17 cellular contexts compared by ENCODE assay signal in the genomic region with DNA sequence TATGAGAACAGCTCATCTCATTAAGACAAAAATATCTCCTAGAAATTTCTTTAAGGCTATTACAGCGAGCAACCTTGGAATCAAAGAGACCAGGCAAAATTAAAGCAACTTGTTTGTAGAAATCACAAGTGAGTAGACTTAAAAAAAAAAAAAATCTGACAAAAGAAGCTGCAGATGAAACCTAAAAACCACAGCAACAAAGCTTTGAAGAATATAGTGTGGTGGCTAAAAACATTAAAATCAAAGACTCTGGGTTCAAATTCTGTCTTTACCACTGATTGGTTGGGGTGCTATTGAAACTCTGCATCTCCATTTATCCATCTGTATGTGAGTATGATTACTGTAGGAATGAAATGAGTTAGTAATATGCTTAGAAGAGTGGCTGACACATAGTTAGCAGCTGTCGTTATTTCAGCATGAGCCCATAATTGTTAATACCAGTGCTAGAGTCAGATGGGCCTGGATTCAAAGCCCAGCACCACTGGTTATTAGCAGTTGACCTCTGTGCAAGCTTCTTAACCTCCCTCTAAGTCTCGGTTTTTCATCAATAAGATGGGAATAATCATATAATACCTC.
DNase-seq lines count a peak whose midpoint lies in the region; ATAC-seq and TF ChIP-seq lines count a peak whose summit lies in the region.
"Had no signal": no experiment of that assay in that cellular context is flagged by ENCODE, and none has a peak within 500 bp of the region (broad histone marks: within the 10 kb centered on the region; RNA-seq: fewer than 3 reads in every experiment).

No MANE protein-coding gene starts in this region.

- peaks cover 3% of the 10 kb centered on the region for H3K9me3 Mint-ChIP-seq in activated CD8-positive, alpha-beta T cell treated with anti-CD3 and anti-CD28 coated beads for 36 hours
- H3K9me3 Mint-ChIP-seq in activated CD8-positive, alpha-beta T cell treated with anti-CD3 and anti-CD28 coated beads, Interleukin-2, amount 10 ng/mL, durations not matched to agents 7 days and 5 days (ENCODE audit: insufficient read depth): no peaks in the 10 kb centered on the region
- no peaks in the 10 kb centered on the region for H3K9me3 Mint-ChIP-seq in T-cell
- H3K9me3 Mint-ChIP-seq in stimulated activated naive CD8-positive, alpha-beta T cell treated with anti-CD3 and anti-CD28 coated beads, Interleukin-15, amount 100 ng/mL, for 72 hours: no peaks in the 10 kb centered on the region
- no peaks in the 10 kb centered on the region for H3K9me3 Mint-ChIP-seq in WTC11

- H3K36me3 Mint-ChIP-seq in activated CD8-positive, alpha-beta T cell treated with anti-CD3 and anti-CD28 coated beads for 36 hours (ENCODE audit: low read depth): peaks cover 2% of the 10 kb centered on the region
- no peaks in the 10 kb centered on the region for H3K36me3 Mint-ChIP-seq in activated CD8-positive, alpha-beta T cell treated with anti-CD3 and anti-CD28 coated beads, Interleukin-2, amount 10 ng/mL, durations not matched to agents 7 days and 5 days (ENCODE audit: low read depth)
- no peaks in the 10 kb centered on the region for H3K36me3 Mint-ChIP-seq in T-cell
- no peaks in the 10 kb centered on the region for H3K36me3 Mint-ChIP-seq in WTC11

- CTCF ChIA-PET in activated CD8-positive, alpha-beta T cell treated with anti-CD3 and anti-CD28 coated beads for 36 hours (lab: Charles Lee): interaction anchor here (0.6 to 1.3 kb wide), 3 partner anchors 9 to 73 kb away, joined by 3 to 4 read pairs (median 3); no protein-coding TSS in a partner anchor
- CTCF ChIA-PET in activated CD8-positive, alpha-beta T cell treated with anti-CD3 and anti-CD28 coated beads, Interleukin-2, amount 10 ng/mL, durations not matched to agents 7 days and 5 days (lab: Charles Lee): interaction anchor here (1.0 to 1.7 kb wide), 7 partner anchors 9 to 566 kb away, joined by 3 to 6 read pairs (median 4); no protein-coding TSS in a partner anchor
- CTCF ChIA-PET in T-cell (lab: Charles Lee) (interaction anchor here in 1 of 2 donors (0.5 to 1.4 kb wide), 4 partner anchors 23 to 708 kb away, joined by 3 to 5 read pairs (median 4); no protein-coding TSS in a partner anchor), WTC11 (lab: Charles Lee) (no interaction called here)

- POLR2A ChIA-PET in activated CD8-positive, alpha-beta T cell treated with anti-CD3 and anti-CD28 coated beads for 36 hours (lab: Charles Lee): interaction anchor here (0.5 to 1.2 kb wide), 4 partner anchors 14 to 322 kb away, joined by 3 read pairs; no protein-coding TSS in a partner anchor
- POLR2A ChIA-PET in activated CD8-positive, alpha-beta T cell treated with anti-CD3 and anti-CD28 coated beads, Interleukin-2, amount 10 ng/mL, durations not matched to agents 7 days and 5 days (lab: Charles Lee): interaction anchor here (0.9 to 1.1 kb wide), 2 partner anchors 23 to 120 kb away, joined by 3 to 4 read pairs; no protein-coding TSS in a partner anchor
- POLR2A ChIA-PET in T-cell (lab: Charles Lee): interaction anchor here in 1 of 2 donors (0.6 to 0.9 kb wide), 2 partner anchors 23 to 129 kb away, joined by 3 to 5 read pairs; no protein-coding TSS in a partner anchor
- POLR2A ChIA-PET in WTC11 (lab: Charles Lee): no interaction called here

- peak overlapping the region; percentile 25 for H3K27ac Mint-ChIP-seq in activated CD8-positive, alpha-beta T cell treated with anti-CD3 and anti-CD28 coated beads for 36 hours
- H3K27ac Mint-ChIP-seq in activated CD8-positive, alpha-beta T cell treated with anti-CD3 and anti-CD28 coated beads, Interleukin-2, amount 10 ng/mL, durations not matched to agents 7 days and 5 days: no peak overlapping the region
- H3K27ac Mint-ChIP-seq in T-cell (peak overlapping the region; percentile 72 to 73), WTC11 (no peak overlapping the region)
- peak overlapping the region; percentile 90 to 93 for H3K27ac Mint-ChIP-seq in stimulated activated naive CD8-positive, alpha-beta T cell treated with anti-CD3 and anti-CD28 coated beads, Interleukin-15, amount 100 ng/mL, for 72 hours

- no peak for TF ChIP-seq CTCF in activated CD8-positive, alpha-beta T cell treated with anti-CD3 and anti-CD28 coated beads for 36 hours (IDR thresholded peaks at IDR 0.05)
- no peak for TF ChIP-seq CTCF in lower lobe of right lung (IDR thresholded peaks at IDR 0.05)
- TF ChIP-seq CTCF in WTC11 (IDR thresholded peaks at IDR 0.05): no peak

- peaks cover 67% of the 10 kb centered on the region for H3K4me1 Mint-ChIP-seq in activated CD8-positive, alpha-beta T cell treated with anti-CD3 and anti-CD28 coated beads for 36 hours (ENCODE audit: low read depth)
- H3K4me1 Mint-ChIP-seq in activated CD8-positive, alpha-beta T cell treated with anti-CD3 and anti-CD28 coated beads, Interleukin-2, amount 10 ng/mL, durations not matched to agents 7 days and 5 days (ENCODE audit: low read depth): peaks cover 36% of the 10 kb centered on the region
- H3K4me1 Mint-ChIP-seq in T-cell: peaks cover 56 to 73% (median 58%) of the 10 kb centered on the region in 3 donors
- H3K4me1 Mint-ChIP-seq in stimulated activated naive CD8-positive, alpha-beta T cell treated with anti-CD3 and anti-CD28 coated beads, Interleukin-15, amount 100 ng/mL, for 72 hours: peaks cover 69% of the 10 kb centered on the region
- H3K4me1 Mint-ChIP-seq in WTC11: no peaks in the 10 kb centered on the region

- H3K9me3 ChIP-seq in lower lobe of right lung: no peaks in the 10 kb centered on the region
- H3K9me3 ChIP-seq: A549, transverse colon had no signal

- ATAC-seq in activated CD8-positive, alpha-beta T cell treated with anti-CD3 and anti-CD28 coated beads for 36 hours: peak; percentile 26
- no peak for ATAC-seq in activated CD8-positive, alpha-beta T cell treated with anti-CD3 and anti-CD28 coated beads, Interleukin-2, amount 10 ng/mL, durations not matched to agents 7 days and 5 days
- ATAC-seq in T-cell (replicated peaks in 1 of 4): peak in 3 of 4 experiments; percentile 40 to 51 (median 51)
- no peak for ATAC-seq in lower lobe of right lung
- peak; percentile 66 for ATAC-seq in stimulated activated naive CD8-positive, alpha-beta T cell treated with anti-CD3 and anti-CD28 coated beads, Interleukin-15, amount 100 ng/mL, for 72 hours
- ATAC-seq in WTC11: no peak

- no peak overlapping the region for H3K4me3 Mint-ChIP-seq in activated CD8-positive, alpha-beta T cell treated with anti-CD3 and anti-CD28 coated beads for 36 hours
- H3K4me3 Mint-ChIP-seq in activated CD8-positive, alpha-beta T cell treated with anti-CD3 and anti-CD28 coated beads, Interleukin-2, amount 10 ng/mL, durations not matched to agents 7 days and 5 days: no peak overlapping the region
- H3K4me3 Mint-ChIP-seq in T-cell: peak overlapping the region in 2 of 3 donors; percentile 25 to 54
- H3K4me3 Mint-ChIP-seq in stimulated activated naive CD8-positive, alpha-beta T cell treated with anti-CD3 and anti-CD28 coated beads, Interleukin-15, amount 100 ng/mL, for 72 hours: no peak overlapping the region
- no peak overlapping the region for H3K4me3 Mint-ChIP-seq in WTC11
- H3K4me3 Mint-ChIP-seq: naive B cell had no signal

- peak overlapping the region; percentile 60 for H3K27ac ChIP-seq in lower lobe of right lung
- H3K27ac ChIP-seq: A549, C4-2B had no signal

- no peaks in the 10 kb centered on the region for H3K27me3 ChIP-seq in lower lobe of right lung (ENCODE audit: low read depth)
- H3K27me3 ChIP-seq: transverse colon had no signal

- H3K27me3 Mint-ChIP-seq in activated CD8-positive, alpha-beta T cell treated with anti-CD3 and anti-CD28 coated beads for 36 hours: no peaks in the 10 kb centered on the region
- H3K27me3 Mint-ChIP-seq in activated CD8-positive, alpha-beta T cell treated with anti-CD3 and anti-CD28 coated beads, Interleukin-2, amount 10 ng/mL, durations not matched to agents 7 days and 5 days (ENCODE audit: low read depth): no peaks in the 10 kb centered on the region
- H3K27me3 Mint-ChIP-seq in T-cell: no peaks in the 10 kb centered on the region
- no peaks in the 10 kb centered on the region for H3K27me3 Mint-ChIP-seq in stimulated activated naive CD8-positive, alpha-beta T cell treated with anti-CD3 and anti-CD28 coated beads, Interleukin-15, amount 100 ng/mL, for 72 hours
- H3K27me3 Mint-ChIP-seq in WTC11 (ENCODE audit: low read depth): no peaks in the 10 kb centered on the region; the same call in 1 of the 2 replicates
- H3K27me3 Mint-ChIP-seq: naive B cell had no signal

- intact Hi-C loops in activated CD8-positive, alpha-beta T cell treated with anti-CD3 and anti-CD28 coated beads for 36 hours (cut with micrococcal nuclease): no loop called here
- intact Hi-C loops in lower lobe of right lung (cut with DNase I): no loop called here

- H3K36me3 ChIP-seq in lower lobe of right lung: no peaks in the 10 kb centered on the region
- H3K36me3 ChIP-seq: transverse colon had no signal

- no peak for DNase-seq in activated CD8-positive, alpha-beta T cell treated with anti-CD3 and anti-CD28 coated beads for 36 hours
- DNase-seq in activated CD8-positive, alpha-beta T cell treated with anti-CD3 and anti-CD28 coated beads, Interleukin-2, amount 10 ng/mL, durations not matched to agents 7 days and 5 days: no peak
- DNase-seq in T-cell (no peak), lower lobe of right lung (no peak), NK-92 (lab: John Stamatoyannopoulos, UW; ENCODE audit: unreplicated experiment) (no peak), GM19240 (ENCODE audit: insufficient read length, low spot score) (no peak), WTC11 (ENCODE audit: low spot score) (no peak)
- no peak for DNase-seq in stimulated activated naive CD8-positive, alpha-beta T cell treated with anti-CD3 and anti-CD28 coated beads, Interleukin-15, amount 100 ng/mL, for 72 hours
- DNase-seq: amniotic stem cell, DND-41, naive B cell, NCI-H1694, NCI-H345, SHP77, transverse colon had no signal

- H3K4me3 ChIP-seq in lower lobe of right lung: no peak overlapping the region
- H3K4me3 ChIP-seq: A549, transverse colon had no signal

- H3K4me1 ChIP-seq in lower lobe of right lung: peaks cover 5% of the 10 kb centered on the region

TF ChIP-seq in WTC11, 78 proteins besides CTCF, POLR2A, EP300 and RAD21:
- no peak for TF ChIP-seq CREB1 (CRISPR knock-in tag; IDR thresholded peaks at IDR 0.05)
- TF ChIP-seq, protein P1, sequence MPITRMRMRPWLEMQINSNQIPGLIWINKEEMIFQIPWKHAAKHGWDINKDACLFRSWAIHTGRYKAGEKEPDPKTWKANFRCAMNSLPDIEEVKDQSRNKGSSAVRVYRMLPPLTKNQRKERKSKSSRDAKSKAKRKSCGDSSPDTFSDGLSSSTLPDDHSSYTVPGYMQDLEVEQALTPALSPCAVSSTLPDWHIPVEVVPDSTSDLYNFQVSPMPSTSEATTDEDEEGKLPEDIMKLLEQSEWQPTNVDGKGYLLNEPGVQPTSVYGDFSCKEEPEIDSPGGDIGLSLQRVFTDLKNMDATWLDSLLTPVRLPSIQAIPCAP (CRISPR knock-in tag; IDR thresholded peaks at IDR 0.05): no peak
- TF ChIP-seq OVOL2 (CRISPR knock-in tag; IDR thresholded peaks at IDR 0.05; ENCODE audit: borderline replicate concordance): no peak
- no peak for TF ChIP-seq NFE2L1 (CRISPR knock-in tag; IDR thresholded peaks at IDR 0.05)
- no peak for TF ChIP-seq CBFB (CRISPR knock-in tag; IDR thresholded peaks at IDR 0.05; ENCODE audit: low read depth)

Comparison
In these comparisons a context has a peak if more than half of its experiments do, and no peak if none do; other contexts are left out.
1. ATAC-seq: peak in activated CD8-positive, alpha-beta T cell treated with anti-CD3 and anti-CD28 coated beads for 36 hours (single experiment), T-cell (3 of 4) and stimulated activated naive CD8-positive, alpha-beta T cell treated with anti-CD3 and anti-CD28 coated beads, Interleukin-15, amount 100 ng/mL, for 72 hours (single experiment); none in activated CD8-positive, alpha-beta T cell treated with anti-CD3 and anti-CD28 coated beads, Interleukin-2, amount 10 ng/mL, durations not matched to agents 7 days and 5 days (single experiment), lower lobe of right lung (0 of 2) and WTC11 (single experiment).
2. H3K27ac Mint-ChIP-seq: peak in activated CD8-positive, alpha-beta T cell treated with anti-CD3 and anti-CD28 coated beads for 36 hours (single experiment), T-cell (2 of 2) and stimulated activated naive CD8-positive, alpha-beta T cell treated with anti-CD3 and anti-CD28 coated beads, Interleukin-15, amount 100 ng/mL, for 72 hours (2 of 2); none in activated CD8-positive, alpha-beta T cell treated with anti-CD3 and anti-CD28 coated beads, Interleukin-2, amount 10 ng/mL, durations not matched to agents 7 days and 5 days (single experiment) and WTC11 (single experiment).
3. H3K4me3 Mint-ChIP-seq: peak in T-cell (2 of 3); none in activated CD8-positive, alpha-beta T cell treated with anti-CD3 and anti-CD28 coated beads for 36 hours (single experiment), activated CD8-positive, alpha-beta T cell treated with anti-CD3 and anti-CD28 coated beads, Interleukin-2, amount 10 ng/mL, durations not matched to agents 7 days and 5 days (single experiment), stimulated activated naive CD8-positive, alpha-beta T cell treated with anti-CD3 and anti-CD28 coated beads, Interleukin-15, amount 100 ng/mL, for 72 hours (0 of 2) and WTC11 (single experiment).